In genomic region chr22:39297490-39298193, GRCh38 we compare ENCODE assay signal across 10 cellular contexts. TPM values are rescaled to one million over a fixed set of nuclear protein-coding genes. Genes with fewer than 3 reads are reported as not detected.
DNase-seq lines count a peak whose midpoint lies in the region; ATAC-seq, FAIRE-seq and TF ChIP-seq lines count a peak whose summit lies in the region.
"Had no signal": no experiment of that assay in that cellular context is flagged by ENCODE, and none has a peak within 500 bp of the region (broad histone marks: within the 10 kb centered on the region; RNA-seq: fewer than 3 reads in every experiment).

No MANE protein-coding gene starts in this region.

- no peaks in the 10 kb centered on the region for H3K27me3 ChIP-seq in pancreas
- H3K27me3 ChIP-seq: MG63 had no signal

- DNase-seq in DMS53 treated with DMSO at 0.1 percent for 48 hours (lab: John Stamatoyannopoulos, UW; ENCODE audit: unreplicated experiment): peak; percentile 70
- peak; percentile 81 for DNase-seq in NCI-H2171 treated with DMSO at 0.1 percent for 48 hours (lab: John Stamatoyannopoulos, UW)
- no peak for DNase-seq in epithelial cell of prostate (ENCODE audit: low read depth, low spot score)
- peak in 4 of 6 donors; percentile 55 to 84 (median 68) for DNase-seq in pancreas
- no peak for DNase-seq in NCI-H774 (lab: John Stamatoyannopoulos, UW)
- DNase-seq in mesenteric fat pad (ENCODE audit: low spot score): no peak
- DNase-seq: GDM1, MG63 had no signal

- no peak for FAIRE-seq in pancreas (lab: Jason Lieb, UNC)

- 36 to 49% methylated on average over 13 to 17 of the region's 17 CpGs for WGBS in pancreas, 2 donors

- ATAC-seq in pancreas (peak; percentile 20 to 63 (median 32)), GM21447 (IDR thresholded peaks at IDR 0.05; ENCODE audit: unreplicated experiment) (no peak), HG03432 (IDR thresholded peaks at IDR 0.05; ENCODE audit: unreplicated experiment) (no peak)

- H3K27ac ChIP-seq in epithelial cell of prostate (peak overlapping the region; percentile 28), pancreas (peak overlapping the region; percentile 39 to 68 (median 60))

- peaks cover 7 to 17% (median 8%) of the 10 kb centered on the region in 3 donors for H3K4me1 ChIP-seq in pancreas

- H3K36me3 ChIP-seq in pancreas: no peaks in the 10 kb centered on the region
- H3K36me3 ChIP-seq: MG63 had no signal

- intact Hi-C loops in pancreas (cut with DNase I): loop anchor here in 1 of 3 donors (5.0 kb wide), 1 partner anchor 60 kb away; no protein-coding TSS in a partner anchor

- no peaks in the 10 kb centered on the region for H3K9me3 ChIP-seq in pancreas
- H3K9me3 ChIP-seq: MG63 had no signal

- TF ChIP-seq CTCF in pancreas (IDR thresholded peaks at IDR 0.05): no peak

- no peak overlapping the region for H3K4me3 ChIP-seq in pancreas
- H3K4me3 ChIP-seq: MG63 had no signal

RNA-seq across cellular contexts. Expression of gene RPL3, which starts 21.8 kb away (rescaled TPM):
- 1,000 to 10,000 TPM; 1,199 to 2,601 (median 1,706) TPM for total RNA-seq in pancreas
- 1,000 to 10,000 TPM; 1,506 to 2,659 TPM for polyA plus RNA-seq in pancreas
- total RNA-seq in mesenteric fat pad: 1,402 TPM

RNA-seq across cellular contexts. Expression of gene SYNGR1, which starts 52.1 kb away (rescaled TPM):
- 10 to 100 TPM; 12.2 to 26.8 (median 15.7) TPM for total RNA-seq in pancreas
- 10 to 100 TPM; 18.0 to 19.3 TPM for polyA plus RNA-seq in pancreas
- 10.8 TPM for total RNA-seq in mesenteric fat pad

RNA-seq across cellular contexts. Expression of gene PDGFB, which starts 52.9 kb away (rescaled TPM):
- total RNA-seq in pancreas: 10 to 100 TPM in 1 of 6 donors, 1 to 10 TPM in 5; 2.7 to 12.1 (median 4.4) TPM
- 1 to 10 TPM; 4.0 to 4.7 TPM for polyA plus RNA-seq in pancreas
- 38.0 TPM for total RNA-seq in mesenteric fat pad

Comparison
In these comparisons a context has a peak if more than half of its experiments do, and no peak if none do; other contexts are left out.
1. DNase-seq: peak in DMS53 treated with DMSO at 0.1 percent for 48 hours (single experiment), NCI-H2171 treated with DMSO at 0.1 percent for 48 hours (single experiment) and pancreas (4 of 6); none in epithelial cell of prostate (single experiment), NCI-H774 (single experiment) and mesenteric fat pad (single experiment).
2. ATAC-seq: peak in pancreas (4 of 4); none in GM21447 (single experiment) and HG03432 (single experiment).